Comparison of ENCODE assay signal across 1 cellular context in the genomic region with DNA sequence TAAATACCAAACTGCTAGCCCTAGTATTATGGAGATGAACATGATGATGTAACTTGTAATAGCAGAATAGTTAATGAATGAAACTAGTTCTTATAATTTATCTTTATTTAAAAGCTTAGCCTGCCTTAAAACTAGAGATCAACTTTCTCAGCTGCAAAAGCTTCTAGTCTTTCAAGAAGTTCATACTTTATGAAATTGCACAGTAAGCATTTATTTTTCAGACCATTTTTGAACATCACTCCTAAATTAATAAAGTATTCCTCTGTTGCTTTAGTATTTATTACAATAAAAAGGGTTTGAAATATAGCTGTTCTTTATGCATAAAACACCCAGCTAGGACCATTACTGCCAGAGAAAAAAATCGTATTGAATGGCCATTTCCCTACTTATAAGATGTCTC.
TF ChIP-seq lines count a peak whose summit lies in the region.

No MANE protein-coding gene starts in this region.

TF ChIP-seq in H1, 55 proteins besides CTCF, POLR2A, EP300 and RAD21:
- TF ChIP-seq MAFK (IDR thresholded peaks at IDR 0.05; ENCODE audit: low read depth, low read length) (peak; percentile 87), TBP (IDR thresholded peaks at IDR 0.05; ENCODE audit: low read depth, low read length) (no peak)
